21 cellular contexts compared by ENCODE assay signal in the genomic region with DNA sequence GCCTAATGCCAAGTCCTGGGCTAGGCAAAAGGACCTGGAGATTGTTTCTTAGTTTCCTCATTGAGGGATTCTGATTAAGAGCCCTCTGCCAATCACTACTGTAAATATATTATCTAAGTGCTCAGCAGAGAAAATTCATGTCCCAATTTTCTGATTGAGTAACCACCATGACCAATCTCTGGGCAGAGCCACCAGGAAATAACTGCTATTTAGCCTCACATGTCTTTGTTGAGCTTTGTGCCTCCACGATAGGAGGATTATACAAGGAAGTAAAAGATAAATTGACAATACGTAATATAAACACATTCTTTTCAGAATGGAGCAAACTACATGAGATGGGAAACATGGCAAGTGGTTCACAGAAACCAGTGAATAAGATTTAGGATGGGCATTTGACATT.
DNase-seq lines count a peak whose midpoint lies in the region; ATAC-seq and TF ChIP-seq lines count a peak whose summit lies in the region.
"Had no signal": no experiment of that assay in that cellular context is flagged by ENCODE, and none has a peak within 500 bp of the region (broad histone marks: within the 10 kb centered on the region; RNA-seq: fewer than 3 reads in every experiment).

No MANE protein-coding gene starts in this region.

- H3K27ac Mint-ChIP-seq in activated T-helper 2 cell treated with anti-CD3 and anti-CD28 coated beads, Interferon-gamma antibody, Interleukin-2, Interleukin-4, amounts not matched to agents 10 μg/mL and 5 μg/mL and 100 μg/mL, durations not matched to agents 14 hours and 24 hours and 36 hours = no peak overlapping the region
- H3K27ac Mint-ChIP-seq: B cell; CD4-positive, alpha-beta T cell had no signal

- H3K27ac ChIP-seq in A673 (ENCODE audit: low read depth, low read length, poor library complexity, severe bottlenecking) = peak overlapping the region; percentile 12
- H3K27ac ChIP-seq: Peyer's patch, SK-N-MC had no signal

- H3K9me3 ChIP-seq in A673 (ENCODE audit: low read depth, low read length, poor library complexity, severe bottlenecking) = no peaks in the 10 kb centered on the region
- H3K9me3 ChIP-seq: Peyer's patch had no signal

- ATAC-seq in GM21360 (IDR thresholded peaks at IDR 0.05; ENCODE audit: unreplicated experiment) = no peak
- ATAC-seq: HepG2 had no signal

- peaks cover 19% of the 10 kb centered on the region for H3K4me1 ChIP-seq in A673 (ENCODE audit: insufficient read depth, low read length, poor library complexity, severe bottlenecking)
- H3K4me1 ChIP-seq: Peyer's patch had no signal

- POLR2A ChIA-PET in A673 (lab: Charles Lee; ENCODE audit: low non-redundant PET) = no interaction called here

- H3K4me3 ChIP-seq in A673 (ENCODE audit: low read depth, low read length, poor library complexity, severe bottlenecking) = no peak overlapping the region
- no peak overlapping the region for H3K4me3 ChIP-seq in epithelial cell of esophagus (ENCODE audit: low read length)
- H3K4me3 ChIP-seq: Peyer's patch, SK-N-MC had no signal

- intact Hi-C loops in A673 (cut with micrococcal nuclease; ENCODE audit: unreplicated experiment) = no loop called here
- intact Hi-C loops in activated T-helper 2 cell treated with anti-CD3 and anti-CD28 coated beads, Interferon-gamma antibody, Interleukin-2, Interleukin-4, amounts not matched to agents 10 μg/mL and 5 μg/mL and 100 μg/mL, durations not matched to agents 14 hours and 24 hours and 36 hours (cut with micrococcal nuclease) = no loop called here

- no peaks in the 10 kb centered on the region for H3K27me3 ChIP-seq in A673 (replicated peaks; ENCODE audit: insufficient read depth, low read depth, low read length, poor library complexity)
- H3K27me3 ChIP-seq: Peyer's patch had no signal

- H3K36me3 ChIP-seq in A673 (ENCODE audit: insufficient read depth, low read length, poor library complexity, severe bottlenecking) = no peaks in the 10 kb centered on the region
- H3K36me3 ChIP-seq: Peyer's patch had no signal

- BruUV-seq in A673 (replicated peaks; lab: Mats Ljungman, UMichigan) = no TSS peak

- H3K9me3 Mint-ChIP-seq in activated T-helper 2 cell treated with anti-CD3 and anti-CD28 coated beads, Interferon-gamma antibody, Interleukin-2, Interleukin-4, amounts not matched to agents 10 μg/mL and 5 μg/mL and 100 μg/mL, durations not matched to agents 14 hours and 24 hours and 36 hours = no peaks in the 10 kb centered on the region
- H3K9me3 Mint-ChIP-seq: CD4-positive, alpha-beta T cell had no signal

- H3K4me3 Mint-ChIP-seq in activated T-helper 2 cell treated with anti-CD3 and anti-CD28 coated beads, Interferon-gamma antibody, Interleukin-2, Interleukin-4, amounts not matched to agents 10 μg/mL and 5 μg/mL and 100 μg/mL, durations not matched to agents 14 hours and 24 hours and 36 hours (ENCODE audit: low read depth) = no peak overlapping the region
- H3K4me3 Mint-ChIP-seq: B cell; CD4-positive, alpha-beta T cell had no signal

- DNase-seq in A673 (ENCODE audit: low spot score) = peak; percentile 32
- DNase-seq in DMS153 treated with DMSO at 0.1 percent for 48 hours (lab: John Stamatoyannopoulos, UW; ENCODE audit: unreplicated experiment) = peak; percentile 3
- peak; percentile 40 for DNase-seq in epithelial cell of esophagus (ENCODE audit: low read depth)
- DNase-seq in iris pigment epithelial cell (ENCODE audit: low read depth) = peak; percentile 41
- no peak for DNase-seq in NOMO-1 treated with dmso at 0.1 percent for 144 hours (lab: John Stamatoyannopoulos, UW; ENCODE audit: unreplicated experiment)
- no peak for DNase-seq in foreskin melanocyte
- DNase-seq in activated T-helper 2 cell treated with anti-CD3 and anti-CD28 coated beads, Interferon-gamma antibody, Interleukin-2, Interleukin-4, amounts not matched to agents 10 μg/mL and 5 μg/mL and 100 μg/mL, durations not matched to agents 14 hours and 24 hours and 36 hours (ENCODE audit: low spot score) = no peak
- DNase-seq: CD4-positive, alpha-beta T cell; GF-D8; KG1; NCI-H1048; NCI-H146; NCI-H2107; NCI-H2227 treated with DMSO at 0.1 percent for 48 hours; NCI-H524; Peyer's patch; Right ventricle myocardium superior had no signal

- no peak for TF ChIP-seq CTCF in A673 (conservative IDR thresholded peaks at IDR 0.05; ENCODE audit: low read depth, low read length)
- TF ChIP-seq CTCF in epithelial cell of esophagus (IDR thresholded peaks at IDR 0.05; ENCODE audit: insufficient read depth, low read depth, low read length, missing control alignments) = no peak

- no peaks in the 10 kb centered on the region for H3K27me3 Mint-ChIP-seq in activated T-helper 2 cell treated with anti-CD3 and anti-CD28 coated beads, Interferon-gamma antibody, Interleukin-2, Interleukin-4, amounts not matched to agents 10 μg/mL and 5 μg/mL and 100 μg/mL, durations not matched to agents 14 hours and 24 hours and 36 hours (ENCODE audit: low read depth)
- H3K27me3 Mint-ChIP-seq: B cell; CD4-positive, alpha-beta T cell had no signal

- H3K36me3 Mint-ChIP-seq in activated T-helper 2 cell treated with anti-CD3 and anti-CD28 coated beads, Interferon-gamma antibody, Interleukin-2, Interleukin-4, amounts not matched to agents 10 μg/mL and 5 μg/mL and 100 μg/mL, durations not matched to agents 14 hours and 24 hours and 36 hours (ENCODE audit: low read depth) = no peaks in the 10 kb centered on the region

- CTCF ChIA-PET in A673 (lab: Charles Lee) = no interaction called here

- H3K4me1 Mint-ChIP-seq in activated T-helper 2 cell treated with anti-CD3 and anti-CD28 coated beads, Interferon-gamma antibody, Interleukin-2, Interleukin-4, amounts not matched to agents 10 μg/mL and 5 μg/mL and 100 μg/mL, durations not matched to agents 14 hours and 24 hours and 36 hours (ENCODE audit: low read depth) = no peaks in the 10 kb centered on the region
- H3K4me1 Mint-ChIP-seq: B cell had no signal

Comparison
In these comparisons a context has a peak if more than half of its experiments do, and no peak if none do; other contexts are left out.
1. DNase-seq: peak in A673 (single experiment), DMS153 treated with DMSO at 0.1 percent for 48 hours (single experiment), epithelial cell of esophagus (single experiment) and iris pigment epithelial cell (single experiment); none in NOMO-1 treated with dmso at 0.1 percent for 144 hours (single experiment), foreskin melanocyte (single experiment) and activated T-helper 2 cell treated with anti-CD3 and anti-CD28 coated beads, Interferon-gamma antibody, Interleukin-2, Interleukin-4, amounts not matched to agents 10 μg/mL and 5 μg/mL and 100 μg/mL, durations not matched to agents 14 hours and 24 hours and 36 hours (single experiment).